Comparison of ENCODE assay signal across 8 cellular contexts in the genomic region with DNA sequence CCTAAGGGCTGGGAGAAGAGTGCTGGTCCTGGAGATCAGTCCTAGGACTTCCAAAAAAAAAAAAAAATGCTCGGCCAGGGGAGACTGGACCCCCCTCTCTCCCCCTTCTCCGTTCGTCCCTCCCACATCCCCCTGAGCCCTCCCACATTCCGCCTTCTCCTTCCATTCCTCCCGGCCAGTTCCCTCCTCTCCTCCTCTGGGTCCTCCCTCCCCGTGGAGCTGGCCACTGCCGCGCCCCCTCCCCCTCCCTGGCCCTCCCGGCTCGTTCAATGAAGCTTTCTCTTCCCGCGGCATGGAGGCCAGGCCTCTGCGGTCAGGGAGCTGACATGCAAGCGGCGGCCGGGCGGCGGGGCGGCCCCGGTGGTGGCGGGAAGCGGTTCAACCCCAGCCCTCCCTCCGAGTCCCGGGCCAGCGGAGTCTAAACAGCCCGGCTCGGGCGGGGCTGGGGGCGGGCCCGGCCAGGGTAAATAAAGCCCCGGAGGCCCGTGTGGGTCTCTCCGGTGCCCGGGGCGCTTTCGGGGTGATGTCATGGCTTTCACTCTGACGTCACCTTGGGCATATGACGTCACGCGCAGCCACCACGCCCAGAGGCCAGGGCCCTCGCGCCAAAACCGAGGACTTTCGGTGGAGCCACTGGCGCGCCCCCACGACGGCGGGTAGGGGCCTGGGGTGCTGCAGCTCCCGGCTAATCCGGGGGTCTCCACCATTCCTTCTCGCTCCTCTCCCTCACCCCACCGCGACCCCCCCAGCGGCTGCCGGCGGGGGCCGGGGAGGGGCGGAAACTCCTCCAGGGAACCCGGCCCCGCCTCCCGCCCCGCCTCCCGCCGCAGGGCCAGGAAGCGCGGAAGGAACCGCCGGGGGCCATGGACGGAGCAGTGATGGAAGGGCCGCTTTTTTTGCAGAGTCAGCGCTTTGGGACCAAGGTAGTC. TPM values are rescaled to one million over a fixed set of nuclear protein-coding genes. Genes with fewer than 3 reads are reported as not detected.
DNase-seq lines count a peak whose midpoint lies in the region; ATAC-seq and FAIRE-seq lines count a peak whose summit lies in the region.

A gene (plus strand): TSS at position 829 of the 929 bp plus-strand sequence. CDS start 35 bp downstream, at position 864.
A gene with protein sequence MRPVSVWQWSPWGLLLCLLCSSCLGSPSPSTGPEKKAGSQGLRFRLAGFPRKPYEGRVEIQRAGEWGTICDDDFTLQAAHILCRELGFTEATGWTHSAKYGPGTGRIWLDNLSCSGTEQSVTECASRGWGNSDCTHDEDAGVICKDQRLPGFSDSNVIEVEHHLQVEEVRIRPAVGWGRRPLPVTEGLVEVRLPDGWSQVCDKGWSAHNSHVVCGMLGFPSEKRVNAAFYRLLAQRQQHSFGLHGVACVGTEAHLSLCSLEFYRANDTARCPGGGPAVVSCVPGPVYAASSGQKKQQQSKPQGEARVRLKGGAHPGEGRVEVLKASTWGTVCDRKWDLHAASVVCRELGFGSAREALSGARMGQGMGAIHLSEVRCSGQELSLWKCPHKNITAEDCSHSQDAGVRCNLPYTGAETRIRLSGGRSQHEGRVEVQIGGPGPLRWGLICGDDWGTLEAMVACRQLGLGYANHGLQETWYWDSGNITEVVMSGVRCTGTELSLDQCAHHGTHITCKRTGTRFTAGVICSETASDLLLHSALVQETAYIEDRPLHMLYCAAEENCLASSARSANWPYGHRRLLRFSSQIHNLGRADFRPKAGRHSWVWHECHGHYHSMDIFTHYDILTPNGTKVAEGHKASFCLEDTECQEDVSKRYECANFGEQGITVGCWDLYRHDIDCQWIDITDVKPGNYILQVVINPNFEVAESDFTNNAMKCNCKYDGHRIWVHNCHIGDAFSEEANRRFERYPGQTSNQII (minus strand): TSS at position 51 of the 929 bp plus-strand sequence. CDS start 1,308 bp downstream, outside the sequence.

- ATAC-seq in GM21717 (IDR thresholded peaks at IDR 0.05; ENCODE audit: unreplicated experiment) = peak; percentile 67
- ATAC-seq in left ventricle myocardium superior = peak; percentile 89

- peaks cover 13% of the 10 kb centered on the region for H3K4me1 ChIP-seq in Karpas-422 (ENCODE audit: low read length)

- peak; percentile 96 for FAIRE-seq in urothelium cell line (lab: Jason Lieb, UNC)

- DNase-seq in DMS79 treated with DMSO at 0.1 percent for 48 hours (lab: John Stamatoyannopoulos, UW) (peak; percentile 66), Karpas-422 (peak; percentile 93), T-helper 1 cell (peak; percentile 75 to 85 (median 79)), amniotic epithelial cell (ENCODE audit: low read depth) (peak; percentile 91), left ventricle myocardium superior (peak; percentile 94), putamen (ENCODE audit: low spot score) (peak; percentile 58), urothelium cell line (ENCODE audit: low spot score) (peak; percentile 94)

- peaks cover 14% of the 10 kb centered on the region; the same call in 1 of the 2 replicates for H4K20me1 ChIP-seq in Karpas-422 (ENCODE audit: insufficient read depth, low read depth, low read length)

- peak within 1 kb of the TSS; percentile 78 for H3K9ac ChIP-seq in Karpas-422 (ENCODE audit: low read length)

- H3K9me2 ChIP-seq in Karpas-422 (replicated peaks; ENCODE audit: insufficient read depth, low read length) = no peaks in the 10 kb centered on the region

- H3K27ac ChIP-seq in Karpas-422 (ENCODE audit: low read length) = no peak within 1 kb of the TSS

- intact Hi-C loops in left ventricle myocardium superior (cut with micrococcal nuclease) = no loop called here

- peak within 1 kb of the TSS; percentile 68 for H3K4me3 ChIP-seq in Karpas-422 (ENCODE audit: low read length)

- peak within 1 kb of the TSS; percentile 72 for H2AFZ ChIP-seq in Karpas-422 (ENCODE audit: low read length)

- H3K79me2 ChIP-seq in Karpas-422 (ENCODE audit: low read length) = no peaks in the 10 kb centered on the region

- no peaks in the 10 kb centered on the region for H3K27me3 ChIP-seq in Karpas-422 (ENCODE audit: low read length)

- 0 out of 2 replicates have a peak, but pooled peaks cover 4% of the 10 kb centered on the region for H3K36me3 ChIP-seq in Karpas-422 (ENCODE audit: insufficient read depth, low read length)

- H3K4me2 ChIP-seq in Karpas-422 (ENCODE audit: low read depth, low read length, poor library complexity, severe bottlenecking) = peak within 1 kb of the TSS; percentile 71

- no peaks in the 10 kb centered on the region for H3K9me3 ChIP-seq in Karpas-422 (ENCODE audit: low read length)

RNA-seq across cellular contexts. Expression of the first gene that starts in this region (rescaled TPM):
- total RNA-seq in Karpas-422 (2014; rRNA removed; shearing (Covaris generic); ENCODE audit: low replicate concordance) = 24.7 and 57.1 TPM in 2 replicates
- 4.4 TPM for total RNA-seq in left ventricle myocardium superior

RNA-seq across cellular contexts. Expression of the second gene that starts in this region (rescaled TPM):
- total RNA-seq in Karpas-422 (2014; rRNA removed; shearing (Covaris generic); ENCODE audit: low replicate concordance) = 0.15 and 1.3 TPM in 2 replicates
- total RNA-seq in left ventricle myocardium superior = 2.6 TPM
